ENCODE assay signal across 1 cellular context in genomic region chr6:115891111-115891669, GRCh38.
A peak's percentile ranks its signal among the peaks of the same experiment; 100 is the strongest.
TF ChIP-seq lines count a peak whose summit lies in the region.

No MANE protein-coding gene starts in this region.

TF ChIP-seq in GM12878, 131 proteins besides CTCF, POLR2A, EP300 and RAD21 (continued from another document and continues in another):
- TF ChIP-seq CUX1 (IDR thresholded peaks at IDR 0.05; ENCODE audit: insufficient replicate concordance, low read depth, low read length) (peak; percentile 30), NR2C1 (IDR thresholded peaks at IDR 0.05) (no peak), JUNB (IDR thresholded peaks at IDR 0.05) (peak; percentile 38), BACH1 (IDR thresholded peaks at IDR 0.05; ENCODE audit: borderline replicate concordance) (no peak; the same call in 1 of the 2 replicates), SPI1 (IDR thresholded peaks at IDR 0.05; ENCODE audit: borderline replicate concordance, insufficient read depth, low read depth, low read length) (no peak), SKIL (IDR thresholded peaks at IDR 0.05; ENCODE audit: low read depth, poor library complexity, severe bottlenecking) (peak; percentile 70), ETV6 (conservative IDR thresholded peaks at IDR 0.05 in 1 of 2, IDR thresholded peaks at IDR 0.05 in 1 of 2; ENCODE audit: borderline replicate concordance in 1 of 2, low read depth in 1 of 2) (no peak), EED (IDR thresholded peaks at IDR 0.05; ENCODE audit: low read depth) (no peak), KDM1A (IDR thresholded peaks at IDR 0.05; ENCODE audit: borderline replicate concordance) (no peak), NFIC (IDR thresholded peaks at IDR 0.05; ENCODE audit: low read depth, low read length) (no peak), NFXL1 (IDR thresholded peaks at IDR 0.05; ENCODE audit: borderline replicate concordance) (no peak), RUNX3 (IDR thresholded peaks at IDR 0.05; ENCODE audit: low read length) (peak; percentile 85), MYC (IDR thresholded peaks at IDR 0.05; ENCODE audit: insufficient read depth, insufficient read length, insufficient replicate concordance, low read length, severe bottlenecking) (no peak), NR2F1 (conservative IDR thresholded peaks at IDR 0.05) (no peak), MYB (IDR thresholded peaks at IDR 0.05; ENCODE audit: borderline replicate concordance, low read depth, low read length) (no peak), PML (IDR thresholded peaks at IDR 0.05; ENCODE audit: low read length) (no peak), SUPT20H (IDR thresholded peaks at IDR 0.05; ENCODE audit: borderline replicate concordance, control insufficient read depth, low read depth, low read length) (no peak), DPF2 (IDR thresholded peaks at IDR 0.05) (peak; percentile 54; the same call in 1 of the 2 replicates), PBX3 (IDR thresholded peaks at IDR 0.05; ENCODE audit: insufficient replicate concordance, low read depth, low read length) (peak; percentile 22), EZH2 (IDR thresholded peaks at IDR 0.05; ENCODE audit: borderline replicate concordance, control insufficient read depth, low read depth, low read length) (no peak), NBN (IDR thresholded peaks at IDR 0.05) (peak; percentile 73; the same call in 1 of the 2 replicates), ZBTB11 (CRISPR knock-in tag; IDR thresholded peaks at IDR 0.05) (no peak), BCL3 (IDR thresholded peaks at IDR 0.05; ENCODE audit: borderline replicate concordance, insufficient read depth, low read depth, low read length, poor library complexity, severe bottlenecking) (peak; percentile 53), TBL1XR1 (IDR thresholded peaks at IDR 0.05; ENCODE audit: low read depth, low read length) (no peak), IRF4 (IDR thresholded peaks at IDR 0.05; ENCODE audit: low read depth, low read length) (0 out of 2 replicates have a peak, but pooled peaks have one; percentile 17), IKZF1 (conservative IDR thresholded peaks at IDR 0.05) (peak; percentile 44; the same call in 1 of the 2 replicates), FOXM1 (IDR thresholded peaks at IDR 0.05; ENCODE audit: low read depth, low read length) (no peak), SIN3A (IDR thresholded peaks at IDR 0.05; ENCODE audit: low read depth, low read length) (no peak), NRF1 (conservative IDR thresholded peaks at IDR 0.05; ENCODE audit: low read depth, low read length) (no peak), MEF2A (IDR thresholded peaks at IDR 0.05; ENCODE audit: insufficient read depth, low read depth, low read length) (0 out of 2 replicates have a peak, but pooled peaks have one; percentile 41)
- TF ChIP-seq, protein P1, sequence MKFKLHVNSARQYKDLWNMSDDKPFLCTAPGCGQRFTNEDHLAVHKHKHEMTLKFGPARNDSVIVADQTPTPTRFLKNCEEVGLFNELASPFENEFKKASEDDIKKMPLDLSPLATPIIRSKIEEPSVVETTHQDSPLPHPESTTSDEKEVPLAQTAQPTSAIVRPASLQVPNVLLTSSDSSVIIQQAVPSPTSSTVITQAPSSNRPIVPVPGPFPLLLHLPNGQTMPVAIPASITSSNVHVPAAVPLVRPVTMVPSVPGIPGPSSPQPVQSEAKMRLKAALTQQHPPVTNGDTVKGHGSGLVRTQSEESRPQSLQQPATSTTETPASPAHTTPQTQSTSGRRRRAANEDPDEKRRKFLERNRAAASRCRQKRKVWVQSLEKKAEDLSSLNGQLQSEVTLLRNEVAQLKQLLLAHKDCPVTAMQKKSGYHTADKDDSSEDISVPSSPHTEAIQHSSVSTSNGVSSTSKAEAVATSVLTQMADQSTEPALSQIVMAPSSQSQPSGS (IDR thresholded peaks at IDR 0.05; ENCODE audit: low read length): peak; percentile 62
- TF ChIP-seq, protein P2, sequence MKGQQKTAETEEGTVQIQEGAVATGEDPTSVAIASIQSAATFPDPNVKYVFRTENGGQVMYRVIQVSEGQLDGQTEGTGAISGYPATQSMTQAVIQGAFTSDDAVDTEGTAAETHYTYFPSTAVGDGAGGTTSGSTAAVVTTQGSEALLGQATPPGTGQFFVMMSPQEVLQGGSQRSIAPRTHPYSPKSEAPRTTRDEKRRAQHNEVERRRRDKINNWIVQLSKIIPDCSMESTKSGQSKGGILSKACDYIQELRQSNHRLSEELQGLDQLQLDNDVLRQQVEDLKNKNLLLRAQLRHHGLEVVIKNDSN (IDR thresholded peaks at IDR 0.05; ENCODE audit: borderline replicate concordance, extremely low read length, insufficient read depth, low read depth, low read length): no peak
- TF ChIP-seq, protein P3, sequence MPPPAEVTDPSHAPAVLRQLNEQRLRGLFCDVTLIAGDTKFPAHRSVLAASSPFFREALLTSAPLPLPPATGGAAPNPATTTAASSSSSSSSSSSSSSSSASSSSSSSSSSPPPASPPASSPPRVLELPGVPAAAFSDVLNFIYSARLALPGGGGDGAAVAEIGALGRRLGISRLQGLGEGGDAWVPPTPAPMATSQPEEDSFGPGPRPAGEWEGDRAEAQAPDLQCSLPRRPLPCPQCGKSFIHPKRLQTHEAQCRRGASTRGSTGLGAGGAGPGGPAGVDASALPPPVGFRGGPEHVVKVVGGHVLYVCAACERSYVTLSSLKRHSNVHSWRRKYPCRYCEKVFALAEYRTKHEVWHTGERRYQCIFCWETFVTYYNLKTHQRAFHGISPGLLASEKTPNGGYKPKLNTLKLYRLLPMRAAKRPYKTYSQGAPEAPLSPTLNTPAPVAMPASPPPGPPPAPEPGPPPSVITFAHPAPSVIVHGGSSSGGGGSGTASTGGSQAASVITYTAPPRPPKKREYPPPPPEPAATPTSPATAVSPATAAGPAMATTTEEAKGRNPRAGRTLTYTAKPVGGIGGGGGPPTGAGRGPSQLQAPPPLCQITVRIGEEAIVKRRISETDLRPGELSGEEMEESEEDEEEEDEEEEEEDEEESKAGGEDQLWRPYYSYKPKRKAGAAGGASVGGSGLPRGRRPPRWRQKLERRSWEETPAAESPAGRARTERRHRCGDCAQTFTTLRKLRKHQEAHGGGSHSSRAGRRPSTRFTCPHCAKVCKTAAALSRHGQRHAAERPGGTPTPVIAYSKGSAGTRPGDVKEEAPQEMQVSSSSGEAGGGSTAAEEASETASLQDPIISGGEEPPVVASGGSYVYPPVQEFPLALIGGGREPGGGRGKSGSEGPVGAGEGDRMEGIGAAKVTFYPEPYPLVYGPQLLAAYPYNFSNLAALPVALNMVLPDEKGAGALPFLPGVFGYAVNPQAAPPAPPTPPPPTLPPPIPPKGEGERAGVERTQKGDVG (CRISPR knock-in tag; IDR thresholded peaks at IDR 0.05): no peak
